Comparison of ENCODE assay signal across 14 cellular contexts in the genomic region with DNA sequence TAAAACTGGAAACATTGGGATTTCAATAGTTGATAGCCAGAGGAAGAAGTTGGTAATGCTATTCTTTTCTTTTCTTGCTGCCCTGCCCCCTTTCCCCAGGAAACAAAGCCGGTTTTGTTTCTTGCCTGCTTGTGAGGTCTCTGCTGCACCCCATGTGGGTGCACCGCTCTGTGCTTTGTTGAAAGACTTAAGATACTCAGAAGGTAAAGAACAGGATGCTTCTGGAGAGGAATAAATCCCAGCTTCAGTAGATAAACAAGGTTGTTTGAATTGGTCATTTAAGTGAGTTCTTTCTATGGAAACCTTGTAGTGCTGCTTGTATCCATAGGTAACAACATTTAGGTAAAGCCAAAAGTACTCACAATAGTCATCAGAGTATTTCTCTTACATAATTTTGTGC.
A peak's percentile ranks its signal among the peaks of the same experiment; 100 is the strongest.
DNase-seq lines count a peak whose midpoint lies in the region; ATAC-seq and TF ChIP-seq lines count a peak whose summit lies in the region.
"Had no signal": no experiment of that assay in that cellular context is flagged by ENCODE, and none has a peak within 500 bp of the region (broad histone marks: within the 10 kb centered on the region; RNA-seq: fewer than 3 reads in every experiment).

No MANE protein-coding gene starts in this region.

- DNase-seq in SK-N-SH (no peak), ecto neural progenitor cell (ENCODE audit: low spot score) (peak; percentile 71), medulla oblongata (ENCODE audit: extremely low spot score) (peak; percentile 66)
- DNase-seq: activated CD4-positive, CD25-positive, alpha-beta regulatory T cell; CD8-positive, alpha-beta memory T cell; left lung; NCI-H1105 treated with DMSO at 0.1 percent for 48 hours; NCI-H226; testis had no signal

- H3K9me3 ChIP-seq in SK-N-SH, result no peaks in the 10 kb centered on the region
- H3K9me3 ChIP-seq: testis had no signal

- WGBS in SK-N-SH (ENCODE audit: low lambda C conversion rate), result 64% methylated on average over 2 of the region's 2 CpGs
- WGBS in urinary bladder, result 59% methylated on average over 2 of the region's 2 CpGs

- peaks cover 0 to 24% of the 10 kb centered on the region in 2 experiments; a peak in 1 of 4 replicates for H3K4me1 ChIP-seq in SK-N-SH (ENCODE audit: control insufficient read depth in 1 of 2, insufficient read depth in 2 of 2, low read depth in 1 of 2, low read length in 1 of 2)
- no peaks in the 10 kb centered on the region for H3K4me1 ChIP-seq in urinary bladder (ENCODE audit: insufficient read depth)
- H3K4me1 ChIP-seq: left lung, testis had no signal

- TF ChIP-seq RAD21 in SK-N-SH (IDR thresholded peaks at IDR 0.05; ENCODE audit: low read length), result no peak

- 0 out of 2 replicates have a peak overlapping the region, but pooled peaks have one; percentile 2 for H3K4me2 ChIP-seq in SK-N-SH

- H3K9me2 ChIP-seq in SK-N-SH, result no peaks in the 10 kb centered on the region

- H3K27ac ChIP-seq in SK-N-SH (ENCODE audit: low read depth in 2 of 2, low read length in 1 of 2) (peak overlapping the region in 1 of 2 experiments; percentile 38; a peak in 1 of 4 replicates), urinary bladder (ENCODE audit: low read depth) (peak overlapping the region; percentile 10)
- H3K27ac ChIP-seq: left lung, testis had no signal

- ATAC-seq in SK-N-SH treated with all-trans-retinoic acid at 6 μM for 48 hours, result no peak
- no peak for ATAC-seq in HG02870 (IDR thresholded peaks at IDR 0.05; ENCODE audit: unreplicated experiment)
- no peak for ATAC-seq in GM21737 (IDR thresholded peaks at IDR 0.05; ENCODE audit: unreplicated experiment)
- no peak for ATAC-seq in HG03159 (IDR thresholded peaks at IDR 0.05; ENCODE audit: unreplicated experiment)
- ATAC-seq: left lung had no signal

- H3K27me3 ChIP-seq in SK-N-SH (ENCODE audit: insufficient read depth), result no peaks in the 10 kb centered on the region
- H3K27me3 ChIP-seq: left lung, testis had no signal

- no peak overlapping the region for H3K4me3 ChIP-seq in SK-N-SH (ENCODE audit: low read depth in 2 of 2, low read length in 1 of 2)
- H3K4me3 ChIP-seq in urinary bladder (ENCODE audit: low read depth, low read length), result no peak overlapping the region
- H3K4me3 ChIP-seq: left lung, testis had no signal

- peaks cover 84% of the 10 kb centered on the region for H3K79me2 ChIP-seq in SK-N-SH (ENCODE audit: insufficient read depth)

- H4K20me1 ChIP-seq in SK-N-SH (ENCODE audit: insufficient read depth), result no peaks in the 10 kb centered on the region

- CTCF ChIA-PET in SK-N-SH (lab: Yijun Ruan, JAX), result interaction anchor here (1.0 kb wide), 1 partner anchor 25 kb away, joined by 3 read pairs; no protein-coding TSS in a partner anchor

- H3K36me3 ChIP-seq in SK-N-SH (replicated peaks in 1 of 2; ENCODE audit: control insufficient read depth in 1 of 2, insufficient read depth in 2 of 2, low read length in 1 of 2) (peaks cover 0 to 62% of the 10 kb centered on the region in 2 experiments), urinary bladder (ENCODE audit: insufficient read depth) (no peaks in the 10 kb centered on the region)
- H3K36me3 ChIP-seq: left lung had no signal

- TF ChIP-seq CTCF in SK-N-SH (IDR thresholded peaks at IDR 0.05), result no peak

- peaks cover 7% of the 10 kb centered on the region for H3F3A ChIP-seq in SK-N-SH (replicated peaks; ENCODE audit: insufficient read depth)

- no peak overlapping the region for H2AFZ ChIP-seq in SK-N-SH (ENCODE audit: low read depth)

- H3K9ac ChIP-seq in SK-N-SH, result no peak overlapping the region

- TF ChIP-seq EP300 in SK-N-SH (IDR thresholded peaks at IDR 0.05; ENCODE audit: borderline replicate concordance in 1 of 2, low read depth in 1 of 2, low read length in 1 of 2), result no peak

- POLR2A ChIA-PET in SK-N-SH (lab: Yijun Ruan, JAX), result no interaction called here

TF ChIP-seq in SK-N-SH, 30 proteins besides CTCF, POLR2A, EP300 and RAD21 (continues in another document):
- TF ChIP-seq POLR2AphosphoS5 (IDR thresholded peaks at IDR 0.05; ENCODE audit: low read depth, low read length), result no peak
- TF ChIP-seq, protein P1, sequence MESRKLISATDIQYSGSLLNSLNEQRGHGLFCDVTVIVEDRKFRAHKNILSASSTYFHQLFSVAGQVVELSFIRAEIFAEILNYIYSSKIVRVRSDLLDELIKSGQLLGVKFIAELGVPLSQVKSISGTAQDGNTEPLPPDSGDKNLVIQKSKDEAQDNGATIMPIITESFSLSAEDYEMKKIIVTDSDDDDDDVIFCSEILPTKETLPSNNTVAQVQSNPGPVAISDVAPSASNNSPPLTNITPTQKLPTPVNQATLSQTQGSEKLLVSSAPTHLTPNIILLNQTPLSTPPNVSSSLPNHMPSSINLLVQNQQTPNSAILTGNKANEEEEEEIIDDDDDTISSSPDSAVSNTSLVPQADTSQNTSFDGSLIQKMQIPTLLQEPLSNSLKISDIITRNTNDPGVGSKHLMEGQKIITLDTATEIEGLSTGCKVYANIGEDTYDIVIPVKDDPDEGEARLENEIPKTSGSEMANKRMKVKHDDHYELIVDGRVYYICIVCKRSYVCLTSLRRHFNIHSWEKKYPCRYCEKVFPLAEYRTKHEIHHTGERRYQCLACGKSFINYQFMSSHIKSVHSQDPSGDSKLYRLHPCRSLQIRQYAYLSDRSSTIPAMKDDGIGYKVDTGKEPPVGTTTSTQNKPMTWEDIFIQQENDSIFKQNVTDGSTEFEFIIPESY (IDR thresholded peaks at IDR 0.05; ENCODE audit: borderline replicate concordance, low read depth), result no peak
- no peak for TF ChIP-seq GABPA (IDR thresholded peaks at IDR 0.05; ENCODE audit: low read depth)
- no peak for TF ChIP-seq RCOR1 (IDR thresholded peaks at IDR 0.05; ENCODE audit: low read length)
- TF ChIP-seq CHD2 (IDR thresholded peaks at IDR 0.05; ENCODE audit: low read length, partially characterized antibody), result no peak
- no peak for TF ChIP-seq SIN3A (IDR thresholded peaks at IDR 0.05; ENCODE audit: borderline replicate concordance, low read depth, low read length)
- TF ChIP-seq FOXM1 (IDR thresholded peaks at IDR 0.05; ENCODE audit: low read depth), result no peak
- TF ChIP-seq, protein P2, sequence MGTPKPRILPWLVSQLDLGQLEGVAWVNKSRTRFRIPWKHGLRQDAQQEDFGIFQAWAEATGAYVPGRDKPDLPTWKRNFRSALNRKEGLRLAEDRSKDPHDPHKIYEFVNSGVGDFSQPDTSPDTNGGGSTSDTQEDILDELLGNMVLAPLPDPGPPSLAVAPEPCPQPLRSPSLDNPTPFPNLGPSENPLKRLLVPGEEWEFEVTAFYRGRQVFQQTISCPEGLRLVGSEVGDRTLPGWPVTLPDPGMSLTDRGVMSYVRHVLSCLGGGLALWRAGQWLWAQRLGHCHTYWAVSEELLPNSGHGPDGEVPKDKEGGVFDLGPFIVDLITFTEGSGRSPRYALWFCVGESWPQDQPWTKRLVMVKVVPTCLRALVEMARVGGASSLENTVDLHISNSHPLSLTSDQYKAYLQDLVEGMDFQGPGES (IDR thresholded peaks at IDR 0.05; ENCODE audit: low read depth, low read length), result no peak
- TF ChIP-seq TAF1 (IDR thresholded peaks at IDR 0.05; ENCODE audit: borderline replicate concordance, low read depth, low read length), result no peak
- no peak for TF ChIP-seq TEAD4 (IDR thresholded peaks at IDR 0.05; ENCODE audit: borderline replicate concordance, insufficient read depth)

TF ChIP-seq in SK-N-SH treated with all-trans-retinoic acid at 6 μM for 48 hours, 23 proteins besides CTCF, POLR2A, EP300 and RAD21 (continues in another document):
- TF ChIP-seq BACH2 (CRISPR knock-in tag; IDR thresholded peaks at IDR 0.05; ENCODE audit: borderline replicate concordance), result no peak
- TF ChIP-seq TCF4 (CRISPR knock-in tag; IDR thresholded peaks at IDR 0.05; ENCODE audit: borderline replicate concordance), result no peak
- no peak for TF ChIP-seq ESRRG (CRISPR knock-in tag; IDR thresholded peaks at IDR 0.05)
- no peak for TF ChIP-seq SNAI2 (CRISPR knock-in tag; IDR thresholded peaks at IDR 0.05)
- no peak for TF ChIP-seq ARNTL (CRISPR knock-in tag; IDR thresholded peaks at IDR 0.05; ENCODE audit: borderline replicate concordance, low read depth)
- no peak for TF ChIP-seq ZNF70 (CRISPR knock-in tag; IDR thresholded peaks at IDR 0.05)
- TF ChIP-seq ZFP3 (CRISPR knock-in tag; IDR thresholded peaks at IDR 0.05), result no peak
- TF ChIP-seq ZC3H10 (CRISPR knock-in tag; IDR thresholded peaks at IDR 0.05), result no peak
- TF ChIP-seq CSDC2 (CRISPR knock-in tag; IDR thresholded peaks at IDR 0.05), result no peak
- TF ChIP-seq, protein P3, sequence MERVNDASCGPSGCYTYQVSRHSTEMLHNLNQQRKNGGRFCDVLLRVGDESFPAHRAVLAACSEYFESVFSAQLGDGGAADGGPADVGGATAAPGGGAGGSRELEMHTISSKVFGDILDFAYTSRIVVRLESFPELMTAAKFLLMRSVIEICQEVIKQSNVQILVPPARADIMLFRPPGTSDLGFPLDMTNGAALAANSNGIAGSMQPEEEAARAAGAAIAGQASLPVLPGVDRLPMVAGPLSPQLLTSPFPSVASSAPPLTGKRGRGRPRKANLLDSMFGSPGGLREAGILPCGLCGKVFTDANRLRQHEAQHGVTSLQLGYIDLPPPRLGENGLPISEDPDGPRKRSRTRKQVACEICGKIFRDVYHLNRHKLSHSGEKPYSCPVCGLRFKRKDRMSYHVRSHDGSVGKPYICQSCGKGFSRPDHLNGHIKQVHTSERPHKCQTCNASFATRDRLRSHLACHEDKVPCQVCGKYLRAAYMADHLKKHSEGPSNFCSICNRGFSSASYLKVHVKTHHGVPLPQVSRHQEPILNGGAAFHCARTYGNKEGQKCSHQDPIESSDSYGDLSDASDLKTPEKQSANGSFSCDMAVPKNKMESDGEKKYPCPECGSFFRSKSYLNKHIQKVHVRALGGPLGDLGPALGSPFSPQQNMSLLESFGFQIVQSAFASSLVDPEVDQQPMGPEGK (CRISPR knock-in tag; IDR thresholded peaks at IDR 0.05; ENCODE audit: borderline replicate concordance), result no peak
- TF ChIP-seq ZNF8 (CRISPR knock-in tag; IDR thresholded peaks at IDR 0.05), result no peak
- no peak for TF ChIP-seq ZFP30 (CRISPR knock-in tag; IDR thresholded peaks at IDR 0.05)
- no peak for TF ChIP-seq RARB (CRISPR knock-in tag; IDR thresholded peaks at IDR 0.05)
- TF ChIP-seq, protein P4, sequence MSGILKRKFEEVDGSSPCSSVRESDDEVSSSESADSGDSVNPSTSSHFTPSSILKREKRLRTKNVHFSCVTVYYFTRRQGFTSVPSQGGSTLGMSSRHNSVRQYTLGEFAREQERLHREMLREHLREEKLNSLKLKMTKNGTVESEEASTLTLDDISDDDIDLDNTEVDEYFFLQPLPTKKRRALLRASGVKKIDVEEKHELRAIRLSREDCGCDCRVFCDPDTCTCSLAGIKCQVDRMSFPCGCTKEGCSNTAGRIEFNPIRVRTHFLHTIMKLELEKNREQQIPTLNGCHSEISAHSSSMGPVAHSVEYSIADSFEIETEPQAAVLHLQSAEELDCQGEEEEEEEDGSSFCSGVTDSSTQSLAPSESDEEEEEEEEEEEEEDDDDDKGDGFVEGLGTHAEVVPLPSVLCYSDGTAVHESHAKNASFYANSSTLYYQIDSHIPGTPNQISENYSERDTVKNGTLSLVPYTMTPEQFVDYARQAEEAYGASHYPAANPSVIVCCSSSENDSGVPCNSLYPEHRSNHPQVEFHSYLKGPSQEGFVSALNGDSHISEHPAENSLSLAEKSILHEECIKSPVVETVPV (CRISPR knock-in tag; IDR thresholded peaks at IDR 0.05), result no peak
